Comparison of ENCODE assay signal across 8 cellular contexts in the genomic region with DNA sequence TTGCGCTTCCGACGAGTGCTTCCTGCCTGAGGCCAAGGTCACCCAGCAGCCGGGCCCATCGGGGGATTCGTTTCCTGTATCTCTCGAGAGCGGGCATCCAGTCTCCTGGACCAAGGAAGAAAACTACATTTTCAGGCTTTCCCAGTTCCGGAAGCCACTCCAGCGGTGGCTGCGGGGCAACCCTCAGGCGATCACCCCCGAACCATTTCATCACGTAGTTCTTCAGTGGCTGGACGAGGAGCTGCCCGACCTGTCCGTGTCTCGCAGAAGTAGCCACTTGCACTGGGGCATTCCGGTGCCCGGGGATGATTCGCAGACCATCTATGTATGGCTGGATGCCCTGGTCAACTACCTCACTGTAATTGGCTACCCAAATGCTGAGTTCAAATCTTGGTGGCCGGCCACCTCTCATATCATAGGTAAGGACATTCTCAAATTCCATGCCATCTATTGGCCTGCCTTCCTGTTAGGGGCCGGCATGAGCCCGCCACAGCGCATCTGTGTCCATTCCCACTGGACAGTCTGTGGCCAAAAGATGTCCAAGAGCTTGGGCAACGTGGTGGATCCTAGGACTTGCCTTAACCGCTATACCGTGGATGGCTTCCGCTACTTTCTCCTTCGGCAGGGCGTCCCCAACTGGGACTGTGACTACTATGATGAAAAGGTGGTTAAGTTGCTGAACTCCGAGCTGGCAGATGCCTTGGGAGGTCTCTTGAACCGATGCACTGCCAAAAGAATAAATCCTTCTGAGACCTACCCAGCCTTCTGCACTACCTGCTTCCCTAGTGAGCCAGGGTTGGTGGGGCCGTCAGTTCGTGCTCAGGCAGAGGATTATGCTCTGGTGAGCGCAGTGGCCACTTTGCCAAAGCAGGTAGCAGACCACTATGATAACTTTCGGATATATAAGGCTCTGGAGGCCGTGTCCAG. TPM values are rescaled to one million over a fixed set of nuclear protein-coding genes. Genes with fewer than 3 reads are reported as not detected.
DNase-seq lines count a peak whose midpoint lies in the region; ATAC-seq and TF ChIP-seq lines count a peak whose summit lies in the region.

No MANE protein-coding gene starts in this region.

- peaks cover 0 to 3% of the 10 kb centered on the region in 2 donors for H3K27me3 Mint-ChIP-seq in effector memory CD8-positive, alpha-beta T cell

- peak overlapping the region; percentile 88 to 90 for H3K27ac Mint-ChIP-seq in effector memory CD8-positive, alpha-beta T cell

- H3K4me3 Mint-ChIP-seq in effector memory CD8-positive, alpha-beta T cell: peak overlapping the region; percentile 69 to 95

- H3K36me3 ChIP-seq in SK-N-MC (ENCODE audit: insufficient read depth, low read length) (peaks cover 7% of the 10 kb centered on the region; the same call in 1 of the 2 replicates), mucosa of stomach (ENCODE audit: control insufficient read depth, insufficient read depth, low read length) (no peaks in the 10 kb centered on the region), urinary bladder (ENCODE audit: insufficient read depth) (no peaks in the 10 kb centered on the region)

- POLR2A ChIA-PET in AG04449 (lab: Yijun Ruan, JAX): interaction anchor here (1.0 to 1.8 kb wide), 2 partner anchors 206 to 271 kb away, joined by 3 to 4 read pairs; partner anchors contain the start of genes HSPE1 and SF3B1

- CTCF ChIA-PET in AG04449 (lab: Yijun Ruan, JAX): interaction anchor here (0.7 to 3.8 kb wide), 12 partner anchors 8 to 263 kb away, joined by 3 to 33 read pairs (median 4); partner anchors contain the start of genes HSPD1 and HSPE1

- H3K4me3 ChIP-seq in AG04449 (ENCODE audit: low read depth, low read length) (peak overlapping the region; percentile 90), SK-N-MC (peak overlapping the region; percentile 93), mucosa of stomach (ENCODE audit: low read length) (peak overlapping the region; percentile 89), urinary bladder (ENCODE audit: low read depth, low read length) (peak overlapping the region; percentile 74)

- no peak for TF ChIP-seq CTCF in AG04449 (IDR thresholded peaks at IDR 0.05; ENCODE audit: insufficient read depth, low read length, missing control alignments)

- DNase-seq in AG04449 (ENCODE audit: low read depth, low spot score): no peak
- no peak for DNase-seq in SK-N-MC (ENCODE audit: low read depth, low spot score)
- no peak for DNase-seq in effector memory CD8-positive, alpha-beta T cell
- no peak for DNase-seq in amniotic stem cell (lab: John Stamatoyannopoulos, UW)
- DNase-seq in middle frontal gyrus (ENCODE audit: extremely low spot score, low spot score): no peak

- peak; percentile 17 for ATAC-seq in GM19467 (IDR thresholded peaks at IDR 0.05; ENCODE audit: unreplicated experiment)
- no peak for ATAC-seq in effector memory CD8-positive, alpha-beta T cell (replicated peaks)

- peak overlapping the region; percentile 58 for H3K9ac ChIP-seq in SK-N-MC (ENCODE audit: insufficient read length)
- H3K9ac ChIP-seq in mucosa of stomach (ENCODE audit: low read length): peak overlapping the region; percentile 66

- peaks cover 22% of the 10 kb centered on the region for H3K36me3 Mint-ChIP-seq in effector memory CD8-positive, alpha-beta T cell (ENCODE audit: insufficient read depth)

- WGBS in urinary bladder: 14% methylated on average over 38 of the region's 38 CpGs

- H3K9me3 ChIP-seq in SK-N-MC (ENCODE audit: low read depth, low read length): no peaks in the 10 kb centered on the region
- no peaks in the 10 kb centered on the region for H3K9me3 ChIP-seq in mucosa of stomach (ENCODE audit: control insufficient read depth, low read length)

- H3K4me1 ChIP-seq in mucosa of stomach (ENCODE audit: control insufficient read depth, insufficient read depth, low read length): peaks cover 19% of the 10 kb centered on the region
- H3K4me1 ChIP-seq in urinary bladder (ENCODE audit: insufficient read depth): no peaks in the 10 kb centered on the region

- H3K27me3 ChIP-seq in mucosa of stomach (ENCODE audit: control insufficient read depth, insufficient read depth, low read length): no peaks in the 10 kb centered on the region

- no peaks in the 10 kb centered on the region for H3K9me3 Mint-ChIP-seq in effector memory CD8-positive, alpha-beta T cell

- peaks cover 39 to 45% of the 10 kb centered on the region in 2 donors for H3K4me1 Mint-ChIP-seq in effector memory CD8-positive, alpha-beta T cell (ENCODE audit: low read depth in 2 of 2)

- no peak overlapping the region for H3K27ac ChIP-seq in SK-N-MC
- H3K27ac ChIP-seq in urinary bladder (ENCODE audit: low read depth): no peak overlapping the region

RNA-seq across cellular contexts. Expression of gene MARS2, which starts 1.0 kb away (rescaled TPM):
- total RNA-seq in urinary bladder: 3.8 TPM
- 3.7 TPM for polyA plus RNA-seq in urinary bladder

RNA-seq across cellular contexts. Expression of gene RFTN2, which starts 30.8 kb away (rescaled TPM):
- total RNA-seq in urinary bladder: 37.4 TPM
- polyA plus RNA-seq in urinary bladder: 4.0 TPM
